In the genomic region with DNA sequence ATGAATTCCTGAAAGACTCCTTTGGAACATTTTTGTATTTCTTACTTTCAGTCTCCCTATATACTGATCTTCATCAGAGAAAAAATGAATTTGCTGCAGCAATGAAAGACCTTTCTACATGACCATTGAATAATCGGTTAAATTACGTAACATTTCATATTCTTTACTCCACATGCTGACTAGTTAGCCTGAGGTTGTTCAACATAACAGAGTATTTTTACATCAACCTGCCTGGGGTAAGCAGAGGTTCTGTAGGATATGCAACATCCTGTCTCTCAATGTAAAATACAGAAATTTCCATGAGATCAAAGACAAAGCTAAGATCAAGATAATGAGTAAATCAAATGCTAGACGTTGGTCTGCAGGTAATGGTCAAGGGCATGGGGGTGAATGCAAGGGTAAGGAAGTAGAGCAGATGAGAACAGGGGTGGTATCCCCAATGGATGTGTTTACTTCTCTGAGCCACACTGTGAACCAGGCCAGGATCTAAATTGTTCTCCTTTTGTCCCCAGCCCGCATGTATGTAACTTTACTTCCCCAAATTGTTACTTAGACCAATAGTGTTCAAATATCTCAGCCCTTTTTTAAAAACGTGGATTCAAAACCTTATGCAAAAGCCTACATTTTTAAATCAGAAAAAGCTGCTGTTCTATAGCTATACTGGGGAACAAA, we compare ENCODE assay signal across 17 cellular contexts. TPM values are rescaled to one million over a fixed set of nuclear protein-coding genes. Genes with fewer than 3 reads are reported as not detected.
DNase-seq lines count a peak whose midpoint lies in the region; ATAC-seq and TF ChIP-seq lines count a peak whose summit lies in the region.
"Had no signal": no experiment of that assay in that cellular context is flagged by ENCODE, and none has a peak within 500 bp of the region (broad histone marks: within the 10 kb centered on the region; RNA-seq: fewer than 3 reads in every experiment).

No MANE protein-coding gene starts in this region.

- H3K4me1 ChIP-seq in DND-41 (ENCODE audit: insufficient read depth, low read length): peaks cover 19% of the 10 kb centered on the region
- peaks cover 19% of the 10 kb centered on the region for H3K4me1 ChIP-seq in KMS-11 (ENCODE audit: low read depth, poor library complexity, severe bottlenecking)
- no peaks in the 10 kb centered on the region for H3K4me1 ChIP-seq in lower lobe of right lung
- no peaks in the 10 kb centered on the region for H3K4me1 ChIP-seq in osteoblast (ENCODE audit: insufficient read depth, low read length)
- H3K4me1 ChIP-seq: adrenal gland, vagina had no signal

- DNase-seq in DND-41 (no peak), SKM-1 treated with dmso at 0.1 percent for 144 hours (lab: John Stamatoyannopoulos, UW; ENCODE audit: unreplicated experiment) (peak; percentile 35), lower lobe of right lung (no peak), osteoblast (ENCODE audit: insufficient read length, low spot score, missing footprints) (no peak), Calu3 (no peak)
- no peak for DNase-seq in effector memory CD8-positive, alpha-beta T cell
- DNase-seq: adrenal gland; effector CD4-positive, alpha-beta T cell; glutamatergic neuron; left ventricle myocardium superior; MG63; NCI-H187 treated with DMSO at 0.1 percent for 48 hours; pancreas; SHP77; T1000 had no signal

- H3K36me3 Mint-ChIP-seq in effector memory CD8-positive, alpha-beta T cell (ENCODE audit: insufficient read depth): peaks cover 6% of the 10 kb centered on the region
- H3K36me3 Mint-ChIP-seq in Calu3 (ENCODE audit: insufficient read depth, unreplicated experiment): no peaks in the 10 kb centered on the region

- H3K9me3 Mint-ChIP-seq in effector memory CD8-positive, alpha-beta T cell: no peaks in the 10 kb centered on the region
- H3K9me3 Mint-ChIP-seq in Calu3 (ENCODE audit: low read depth, unreplicated experiment): no peaks in the 10 kb centered on the region

- no peaks in the 10 kb centered on the region for H4K20me1 ChIP-seq in DND-41 (ENCODE audit: insufficient read depth, low read length)
- H4K20me1 ChIP-seq in KMS-11 (ENCODE audit: insufficient read depth): no peaks in the 10 kb centered on the region
- H4K20me1 ChIP-seq in osteoblast (ENCODE audit: insufficient read depth, low read length): no peaks in the 10 kb centered on the region

- H3K4me1 Mint-ChIP-seq in effector memory CD8-positive, alpha-beta T cell (ENCODE audit: low read depth in 2 of 2): peaks cover 0 to 15% of the 10 kb centered on the region in 2 donors
- no peaks in the 10 kb centered on the region for H3K4me1 Mint-ChIP-seq in Calu3 (ENCODE audit: low read depth, unreplicated experiment)

- no TSS peak for BruUV-seq in Calu3 (replicated peaks; lab: Mats Ljungman, UMichigan)

- intact Hi-C loops in lower lobe of right lung (cut with DNase I): no loop called here
- intact Hi-C loops in Calu3 (cut with micrococcal nuclease; ENCODE audit: unreplicated experiment): no loop called here

- CTCF ChIA-PET in Calu3 (lab: Charles Lee): no interaction called here

- no peak overlapping the region for H3K4me3 ChIP-seq in DND-41 (ENCODE audit: low read depth in 1 of 2, low read length in 2 of 2)
- H3K4me3 ChIP-seq in KMS-11 (IDR thresholded peaks at IDR 0.05; ENCODE audit: insufficient read depth, low read depth, low read length): no peak overlapping the region
- H3K4me3 ChIP-seq in lower lobe of right lung: no peak overlapping the region
- H3K4me3 ChIP-seq in osteoblast (ENCODE audit: insufficient read depth, low read length): no peak overlapping the region
- H3K4me3 ChIP-seq: adrenal gland, MG63, vagina had no signal

- no peak overlapping the region; the same call in 1 of the 2 replicates for H2AFZ ChIP-seq in DND-41 (ENCODE audit: low read depth, low read length)
- H2AFZ ChIP-seq in KMS-11 (ENCODE audit: low read depth): peak overlapping the region; percentile 54
- H2AFZ ChIP-seq in osteoblast (ENCODE audit: low read length): no peak overlapping the region

- ATAC-seq in DND-41 (ENCODE audit: insufficient read depth, low read depth) (peak; percentile 71), lower lobe of right lung (peak; percentile 21 to 54)
- ATAC-seq in effector memory CD8-positive, alpha-beta T cell (replicated peaks): no peak
- ATAC-seq: left ventricle myocardium superior had no signal

- H3K9me3 ChIP-seq in DND-41 (ENCODE audit: insufficient read depth, low read length, severe bottlenecking) (no peaks in the 10 kb centered on the region), lower lobe of right lung (no peaks in the 10 kb centered on the region), osteoblast (ENCODE audit: low read depth, low read length) (no peaks in the 10 kb centered on the region)
- H3K9me3 ChIP-seq: adrenal gland, MG63, pancreas, vagina had no signal

- H3K36me3 ChIP-seq in DND-41 (ENCODE audit: insufficient read depth, low read length) (no peaks in the 10 kb centered on the region), KMS-11 (ENCODE audit: insufficient read depth) (no peaks in the 10 kb centered on the region), lower lobe of right lung (no peaks in the 10 kb centered on the region), osteoblast (ENCODE audit: insufficient read depth, low read length) (no peaks in the 10 kb centered on the region)
- H3K36me3 ChIP-seq: adrenal gland, MG63, pancreas, vagina had no signal

- no peak overlapping the region for H3K4me2 ChIP-seq in DND-41 (ENCODE audit: insufficient read depth, low read length)
- peak overlapping the region; percentile 22; the same call in 1 of the 2 replicates for H3K4me2 ChIP-seq in KMS-11
- no peak overlapping the region for H3K4me2 ChIP-seq in osteoblast (ENCODE audit: insufficient read depth, low read length)

- peak overlapping the region; percentile 61 for H3K27ac ChIP-seq in DND-41 (ENCODE audit: low read length)
- H3K27ac ChIP-seq in KMS-11: peak overlapping the region; percentile 14; the same call in 1 of the 2 replicates
- no peak overlapping the region for H3K27ac ChIP-seq in lower lobe of right lung
- H3K27ac ChIP-seq in osteoblast (ENCODE audit: low read depth, low read length): no peak overlapping the region
- H3K27ac ChIP-seq: adrenal gland, vagina had no signal

- H3K79me2 ChIP-seq in DND-41 (ENCODE audit: insufficient read depth, low read length) (no peaks in the 10 kb centered on the region), KMS-11 (ENCODE audit: insufficient read depth, low read depth) (no peaks in the 10 kb centered on the region), osteoblast (ENCODE audit: insufficient read depth, low read length) (no peaks in the 10 kb centered on the region)

- H3K4me3 Mint-ChIP-seq in effector memory CD8-positive, alpha-beta T cell: no peak overlapping the region
- no peak overlapping the region for H3K4me3 Mint-ChIP-seq in Calu3 (ENCODE audit: low read depth, unreplicated experiment)

- no peaks in the 10 kb centered on the region for H3K27me3 Mint-ChIP-seq in effector memory CD8-positive, alpha-beta T cell
- H3K27me3 Mint-ChIP-seq in Calu3 (ENCODE audit: unreplicated experiment): no peaks in the 10 kb centered on the region

- TF ChIP-seq CTCF in DND-41 (IDR thresholded peaks at IDR 0.05; ENCODE audit: borderline replicate concordance, extremely low read depth, low read length, poor library complexity, severe bottlenecking): no peak
- TF ChIP-seq CTCF in KMS-11 (conservative IDR thresholded peaks at IDR 0.05; ENCODE audit: low read depth, low read length): no peak
- TF ChIP-seq CTCF in lower lobe of right lung (IDR thresholded peaks at IDR 0.05): no peak
- TF ChIP-seq CTCF in osteoblast (IDR thresholded peaks at IDR 0.05; ENCODE audit: extremely low read depth, low read depth, low read length): no peak
- no peak for TF ChIP-seq CTCF in Calu3 (IDR thresholded peaks at IDR 0.05; ENCODE audit: unreplicated experiment)

- H3K27ac Mint-ChIP-seq in effector memory CD8-positive, alpha-beta T cell: no peak overlapping the region
- H3K27ac Mint-ChIP-seq in Calu3 (ENCODE audit: unreplicated experiment): no peak overlapping the region

- H3K9ac ChIP-seq in DND-41 (ENCODE audit: low read depth, low read length): no peak overlapping the region
- no peak overlapping the region for H3K9ac ChIP-seq in KMS-11

- H3K27me3 ChIP-seq in DND-41 (ENCODE audit: insufficient read depth, low read length, poor library complexity) (no peaks in the 10 kb centered on the region), KMS-11 (ENCODE audit: insufficient read depth, low read depth) (no peaks in the 10 kb centered on the region), lower lobe of right lung (ENCODE audit: low read depth) (no peaks in the 10 kb centered on the region), osteoblast (ENCODE audit: insufficient read depth, low read length) (no peaks in the 10 kb centered on the region)
- H3K27me3 ChIP-seq: adrenal gland, MG63, pancreas, vagina had no signal

RNA-seq across cellular contexts. Expression of gene DUSP6, which starts 45.3 kb away (rescaled TPM):
- total RNA-seq in lower lobe of right lung: 196 TPM
- total RNA-seq in osteoblast: 28.6 and 30.0 TPM in 2 replicates
- total RNA-seq in Calu3 (2022): 108 TPM in 2 replicates

Comparison
In these comparisons a context has a peak if more than half of its experiments do, and no peak if none do; other contexts are left out.
1. H3K27ac ChIP-seq: peak in DND-41 (single experiment) and KMS-11 (single experiment); none in lower lobe of right lung (single experiment) and osteoblast (single experiment).